In genomic region chr11:56140151-56140661, GRCh38 we compare ENCODE assay signal across 26 cellular contexts. TPM values are rescaled to one million over a fixed set of nuclear protein-coding genes. Genes with fewer than 3 reads are reported as not detected.
A peak's percentile ranks its signal among the peaks of the same experiment; 100 is the strongest.
DNase-seq lines count a peak whose midpoint lies in the region; ATAC-seq, FAIRE-seq and TF ChIP-seq lines count a peak whose summit lies in the region.
"Had no signal": no experiment of that assay in that cellular context is flagged by ENCODE, and none has a peak within 500 bp of the region (broad histone marks: within the 10 kb centered on the region; RNA-seq: fewer than 3 reads in every experiment).

A gene with protein sequence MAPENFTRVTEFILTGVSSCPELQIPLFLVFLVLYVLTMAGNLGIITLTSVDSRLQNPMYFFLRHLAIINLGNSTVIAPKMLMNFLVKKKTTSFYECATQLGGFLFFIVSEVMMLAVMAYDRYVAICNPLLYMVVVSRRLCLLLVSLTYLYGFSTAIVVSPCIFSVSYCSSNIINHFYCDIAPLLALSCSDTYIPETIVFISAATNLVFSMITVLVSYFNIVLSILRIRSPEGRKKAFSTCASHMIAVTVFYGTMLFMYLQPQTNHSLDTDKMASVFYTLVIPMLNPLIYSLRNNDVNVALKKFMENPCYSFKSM (minus strand): TSS chr11:56140201. CDS start chr11:56137718, 2,483 bp downstream.

- POLR2A ChIA-PET in HepG2 (lab: Yijun Ruan, JAX): no interaction called here

- H3K4me1 ChIP-seq in HepG2 (ENCODE audit: insufficient read depth, low read length): no peaks in the 10 kb centered on the region
- H3K4me1 ChIP-seq in right lobe of liver: no peaks in the 10 kb centered on the region
- no peaks in the 10 kb centered on the region for H3K4me1 ChIP-seq in smooth muscle cell (ENCODE audit: low read depth)
- H3K4me1 ChIP-seq: BE2C, BLaER1 had no signal

- intact Hi-C loops in HepG2 (cut with micrococcal nuclease; ENCODE audit: unreplicated experiment) (loop anchor here (5.0 kb wide), 1 partner anchor 627 kb away; no protein-coding TSS in a partner anchor), right lobe of liver (cut with DNase I) (no loop called here), left colon (cut with DNase I, micrococcal nuclease) (no loop called here)

- TF ChIP-seq POLR2A in HepG2 (IDR thresholded peaks at IDR 0.05; ENCODE audit: insufficient read depth in 1 of 2, low read depth in 2 of 2, low read length in 2 of 2) (no peak), right lobe of liver (IDR thresholded peaks at IDR 0.05) (no peak)

- no peak for FAIRE-seq in HepG2 (lab: Jason Lieb, UNC)
- FAIRE-seq: D721Med, G401.6, GM12878, GM12892, GM18507 had no signal

- no peaks in the 10 kb centered on the region for H3F3A ChIP-seq in smooth muscle cell (ENCODE audit: low read depth)

- H3K9ac ChIP-seq in HepG2 (ENCODE audit: insufficient read depth, low read depth, low read length): no peak within 1 kb of the TSS
- H3K9ac ChIP-seq in SK-N-MC (ENCODE audit: insufficient read length): no peak within 1 kb of the TSS
- H3K9ac ChIP-seq in smooth muscle cell (ENCODE audit: low read depth): no peak within 1 kb of the TSS
- H3K9ac ChIP-seq: BLaER1 had no signal

- H3K27ac ChIP-seq in HepG2 (ENCODE audit: extremely low read length, insufficient read depth, low read length): no peak within 1 kb of the TSS
- no peak within 1 kb of the TSS for H3K27ac ChIP-seq in right lobe of liver
- peak within 1 kb of the TSS; percentile 93 for H3K27ac ChIP-seq in SK-N-MC
- no peak within 1 kb of the TSS for H3K27ac ChIP-seq in smooth muscle cell (ENCODE audit: low read depth)
- H3K27ac ChIP-seq: 22Rv1, BLaER1 had no signal

- H3K36me3 ChIP-seq in HepG2 (replicated peaks in 1 of 2; ENCODE audit: control insufficient read depth in 1 of 2, insufficient read depth in 2 of 2, low read length in 2 of 2) (no peaks in the 10 kb centered on the region), right lobe of liver (no peaks in the 10 kb centered on the region), SK-N-MC (ENCODE audit: insufficient read depth, low read length) (no peaks in the 10 kb centered on the region), smooth muscle cell (ENCODE audit: low read depth) (no peaks in the 10 kb centered on the region)
- H3K36me3 ChIP-seq: BE2C, BLaER1 had no signal

- TF ChIP-seq EP300 in HepG2 (IDR thresholded peaks at IDR 0.05; ENCODE audit: low read depth in 2 of 2, low read length in 2 of 2) (no peak), HepG2 (CRISPR knock-in tag; IDR thresholded peaks at IDR 0.05; ENCODE audit: borderline replicate concordance) (no peak)

- no peaks in the 10 kb centered on the region for H4K20me1 ChIP-seq in HepG2 (ENCODE audit: insufficient read depth, low read length)
- H4K20me1 ChIP-seq in smooth muscle cell (ENCODE audit: low read depth): no peaks in the 10 kb centered on the region
- H4K20me1 ChIP-seq: BLaER1 had no signal

- CTCF ChIA-PET in HepG2 (lab: Yijun Ruan, JAX; ENCODE audit: low intra/inter-chr PET ratio, low total read pairs): no interaction called here

- no peak for TF ChIP-seq RAD21 in HepG2 (CRISPR knock-in tag; IDR thresholded peaks at IDR 0.05)

- H3K4me3 ChIP-seq in HepG2 (replicated peaks in 1 of 3; ENCODE audit: insufficient read depth in 1 of 3, low read depth in 2 of 3, low read length in 3 of 3): no peak within 1 kb of the TSS
- H3K4me3 ChIP-seq in right lobe of liver: no peak within 1 kb of the TSS
- peak within 1 kb of the TSS; percentile 36; the same call in 1 of the 2 replicates for H3K4me3 ChIP-seq in SK-N-MC
- H3K4me3 ChIP-seq in smooth muscle cell: no peak within 1 kb of the TSS
- H3K4me3 ChIP-seq: BLaER1, GM12878 had no signal

- DNase-seq in HepG2 (ENCODE audit: low spot score): no peak
- DNase-seq in right lobe of liver: no peak
- peak; percentile 40 for DNase-seq in SK-N-MC (ENCODE audit: low read depth, low spot score)
- DNase-seq in smooth muscle cell (lab: John Stamatoyannopoulos, UW; ENCODE audit: unreplicated experiment): no peak
- no peak for DNase-seq in left colon
- DNase-seq in D341Med (ENCODE audit: low spot score): no peak
- DNase-seq: ACHN; BE2C; C1 segment of cervical spinal cord; CD4-positive, alpha-beta memory T cell; CD4-positive, CD25-positive, alpha-beta regulatory T cell; CD8-positive, alpha-beta memory T cell; COR-L47; DMS79 treated with DMSO at 0.1 percent for 48 hours; GF-D8 had no signal

- no peaks in the 10 kb centered on the region for H3K79me2 ChIP-seq in HepG2 (ENCODE audit: insufficient read depth, low read length)
- no peaks in the 10 kb centered on the region for H3K79me2 ChIP-seq in smooth muscle cell (ENCODE audit: low read depth)

- H3K27me3 ChIP-seq in HepG2 (ENCODE audit: control insufficient read depth in 1 of 2, insufficient read depth in 2 of 2, low read length in 2 of 2): no peaks in the 10 kb centered on the region
- no peaks in the 10 kb centered on the region for H3K27me3 ChIP-seq in right lobe of liver
- no peaks in the 10 kb centered on the region for H3K27me3 ChIP-seq in smooth muscle cell (ENCODE audit: low read depth)
- H3K27me3 ChIP-seq: BE2C, BLaER1 had no signal

- TF ChIP-seq CTCF in HepG2 (CRISPR knock-in tag; IDR thresholded peaks at IDR 0.05) (no peak), right lobe of liver (IDR thresholded peaks at IDR 0.05) (no peak), smooth muscle cell (IDR thresholded peaks at IDR 0.05; ENCODE audit: borderline replicate concordance, insufficient read depth, poor library complexity, severe bottlenecking) (no peak)

- in situ Hi-C loops in HepG2 (cut with HindIII; ENCODE audit: extremely low pct_ligation_motif_present, low pct_unique_long_range_greater_than_20kb): no loop called here

- ATAC-seq in HepG2 (no peak), right lobe of liver (no peak), left colon (no peak)
- ATAC-seq: GM12878 had no signal

- no peak within 1 kb of the TSS for H3K4me2 ChIP-seq in HepG2 (ENCODE audit: low read depth, low read length)
- H3K4me2 ChIP-seq in smooth muscle cell: no peak within 1 kb of the TSS
- H3K4me2 ChIP-seq: BLaER1 had no signal

- no TSS peak for BruUV-seq in HepG2 (replicated peaks; lab: Mats Ljungman, UMichigan)

- H3K9me3 ChIP-seq in HepG2 (ENCODE audit: low read length) (peaks cover 21% of the 10 kb centered on the region), right lobe of liver (no peaks in the 10 kb centered on the region), SK-N-MC (ENCODE audit: low read depth, low read length) (no peaks in the 10 kb centered on the region), smooth muscle cell (replicated peaks; ENCODE audit: low read depth) (no peaks in the 10 kb centered on the region)
- H3K9me3 ChIP-seq: BE2C, BLaER1 had no signal

- H2AFZ ChIP-seq in HepG2 (ENCODE audit: low read length) (no peak within 1 kb of the TSS), smooth muscle cell (ENCODE audit: low read depth) (peak within 1 kb of the TSS; percentile 24)

TF ChIP-seq in HepG2, 621 proteins besides CTCF, POLR2A, EP300 and RAD21:
- TF ChIP-seq SRY (CRISPR knock-in tag; IDR thresholded peaks at IDR 0.05) (no peak), ZNF337 (CRISPR knock-in tag; IDR thresholded peaks at IDR 0.05; ENCODE audit: borderline replicate concordance, low read depth) (no peak), MAFK (conservative IDR thresholded peaks at IDR 0.05 in 1 of 2, IDR thresholded peaks at IDR 0.05 in 1 of 2; ENCODE audit: low read length in 2 of 2) (peak; percentile 53 to 80; a peak in 3 of 4 replicates), MAFF (IDR thresholded peaks at IDR 0.05; ENCODE audit: low read depth, low read length) (peak; percentile 56; the same call in 1 of the 2 replicates)

RNA-seq across cellular contexts. Expression of the gene that starts here (rescaled TPM):
- total RNA-seq in HepG2 (2016; rRNA removed; fragmentation: Illumina TruSeq; extraction: Trizol): not detected in 2 replicates
- total RNA-seq in HepG2 (2016; cell fraction: cytosol; rRNA removed; fragmentation: Illumina TruSeq; extraction: Trizol; ENCODE audit: low read depth): not detected in 2 replicates
- total RNA-seq in HepG2 (2016; cell fraction: insoluble cytoplasmic fraction; rRNA removed; fragmentation: Illumina TruSeq; extraction: Trizol): not detected in 2 replicates
- total RNA-seq in HepG2 (2016; cell fraction: membrane; rRNA removed; fragmentation: Illumina TruSeq; extraction: Trizol): not detected in 2 replicates
- total RNA-seq in HepG2 (2016; cell fraction: nucleus; rRNA removed; fragmentation: Illumina TruSeq; extraction: Trizol): not detected in 2 replicates
- polyA plus RNA-seq in HepG2 (2011; rRNA removed): not detected in 2 replicates
- not detected in 2 replicates for polyA plus RNA-seq in HepG2 (2011; cell fraction: cytosol; rRNA removed)
- not detected in 2 replicates for polyA plus RNA-seq in HepG2 (2011; cell fraction: nucleus; rRNA removed)
- polyA plus RNA-seq in HepG2 (2012): not detected in 2 replicates
- polyA plus RNA-seq in HepG2 (2016; cell fraction: cytosol; fragmentation: Illumina TruSeq; extraction: Trizol; ENCODE audit: low read depth): not detected in 2 replicates
- polyA plus RNA-seq in HepG2 (2016; cell fraction: insoluble cytoplasmic fraction; fragmentation: Illumina TruSeq; extraction: Trizol; ENCODE audit: low read depth): not detected in 2 replicates
- not detected in 2 replicates for polyA plus RNA-seq in HepG2 (2016; cell fraction: membrane; fragmentation: Illumina TruSeq; extraction: Trizol; ENCODE audit: low read depth)
- polyA plus RNA-seq in HepG2 (2016; cell fraction: nucleus; fragmentation: Illumina TruSeq; extraction: Trizol; ENCODE audit: insufficient read depth, low read depth): not detected in 2 replicates
- polyA minus RNA-seq in HepG2 (2011; rRNA and poly(A)+ RNA removed; ENCODE audit: low replicate concordance): not detected in 2 replicates
- not detected in 2 replicates for polyA minus RNA-seq in HepG2 (2011; cell fraction: cytosol; rRNA and poly(A)+ RNA removed)
- polyA minus RNA-seq in HepG2 (2011; cell fraction: nucleus; rRNA and poly(A)+ RNA removed): not detected in 2 replicates
- not detected for total RNA-seq in right lobe of liver
- total RNA-seq in smooth muscle cell: not detected in 2 replicates
- not detected in 2 replicates for polyA plus RNA-seq in smooth muscle cell
- not detected for total RNA-seq in left colon
- total RNA-seq: A172; A673; CD4-positive, alpha-beta memory T cell; CD4-positive, CD25-positive, alpha-beta regulatory T cell; CD8-positive, alpha-beta memory T cell; GM12878 had no signal
- polyA plus RNA-seq: AG04450; CD14-positive monocyte; CD4-positive, alpha-beta memory T cell; CD4-positive, CD25-positive, alpha-beta regulatory T cell; CD8-positive, alpha-beta memory T cell; GM12878 had no signal
